In genomic region chr19:43483281-43483680, GRCh38 we compare ENCODE assay signal across 37 cellular contexts. TPM values are rescaled to one million over a fixed set of nuclear protein-coding genes. Genes with fewer than 3 reads are reported as not detected.
"Had no signal": no experiment of that assay in that cellular context is flagged by ENCODE, and none has a peak within 500 bp of the region (broad histone marks: within the 10 kb centered on the region; RNA-seq: fewer than 3 reads in every experiment).

No MANE protein-coding gene starts in this region.

- H3K27ac ChIP-seq: KMS-11 had no signal

- H3K9me3 ChIP-seq: MG63 had no signal

- H3K9ac ChIP-seq: KMS-11 had no signal

- DNase-seq: Karpas-422, Kasumi-1, MG63, MM.1S, MV-4-11, NCI-H1048, NCI-H1092, NCI-H1092 treated with DMSO at 0.1 percent for 48 hours, NCI-H1105, NCI-H1105 treated with DMSO at 0.1 percent for 48 hours, NCI-H1417, NCI-H1417 treated with DMSO at 0.1 percent for 48 hours, NCI-H1436, NCI-H1436 treated with DMSO at 0.1 percent for 48 hours, NCI-H146, NCI-H1694, NCI-H1694 treated with DMSO at 0.1 percent for 48 hours, NCI-H187, NCI-H187 treated with DMSO at 0.1 percent for 48 hours, NCI-H1930, NCI-H2029, NCI-H2029 treated with DMSO at 0.1 percent for 48 hours, NCI-H2081, NCI-H2081 treated with DMSO at 0.1 percent for 48 hours, NCI-H2107, NCI-H2171, NCI-H2171 treated with DMSO at 0.1 percent for 48 hours, NCI-H2227 treated with DMSO at 0.1 percent for 48 hours, NCI-H226, NCI-H345, NCI-H446, NCI-H446 treated with DMSO at 0.1 percent for 48 hours, NCI-H510A, NCI-H510A treated with DMSO at 0.1 percent for 48 hours had no signal

- H3K4me2 ChIP-seq: KMS-11 had no signal

- H3K27me3 ChIP-seq: MG63 had no signal

- H3K4me3 ChIP-seq: MG63 had no signal

RNA-seq across cellular contexts. Expression of gene ZNF575, which starts 49.7 kb away (rescaled TPM):
- total RNA-seq: LHCN-M2, M059J had no signal
